ENCODE assay signal across 8 cellular contexts in the genomic region with DNA sequence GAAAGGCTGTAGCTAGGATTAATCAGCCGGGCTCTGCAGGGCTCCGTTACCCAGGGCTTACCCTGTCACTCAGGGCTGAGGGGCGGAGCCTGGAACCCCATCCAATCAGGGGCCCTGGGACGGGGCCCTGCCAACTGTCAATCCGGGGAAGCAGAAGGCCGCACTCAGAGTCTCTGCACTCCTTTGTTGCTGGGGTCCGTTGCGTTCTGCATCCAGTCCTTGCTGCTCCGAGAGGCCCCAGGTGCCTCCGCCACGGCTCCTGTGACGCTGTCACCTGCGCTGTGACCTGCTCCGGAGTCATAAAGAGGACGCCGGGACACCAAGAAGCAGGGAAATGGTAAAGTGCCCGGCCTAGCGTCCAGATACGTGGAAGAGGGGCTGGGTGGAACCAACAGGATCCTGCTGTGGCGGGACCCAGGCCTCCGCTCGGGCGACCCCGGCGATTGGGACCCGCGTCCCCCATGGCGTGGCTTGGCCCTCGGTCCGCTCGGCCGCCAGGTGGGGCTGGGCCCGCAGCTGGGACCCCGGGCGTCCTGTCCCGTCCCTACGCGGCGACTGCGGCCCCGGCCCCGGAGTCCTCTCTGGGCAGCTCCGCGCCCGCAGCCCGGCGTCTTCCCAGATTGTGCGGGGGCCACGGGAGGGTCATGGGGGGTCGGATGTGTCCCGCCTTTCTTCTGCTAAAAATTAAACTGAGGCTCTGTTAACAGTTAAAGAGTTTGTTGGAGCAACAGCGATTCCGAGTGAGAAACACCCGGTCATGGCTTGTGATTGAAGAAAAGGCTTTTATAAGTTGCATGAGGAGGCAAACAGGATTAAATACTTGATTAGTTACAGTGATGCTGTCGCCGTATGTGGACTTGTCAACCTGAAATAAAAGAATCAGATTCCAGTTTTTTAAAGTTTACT. TPM values are rescaled to one million over a fixed set of nuclear protein-coding genes. Genes with fewer than 3 reads are reported as not detected.
DNase-seq lines count a peak whose midpoint lies in the region; ATAC-seq and TF ChIP-seq lines count a peak whose summit lies in the region.

A gene (plus strand): TSS at position 133 of the 906 bp plus-strand sequence. CDS start 7,431 bp downstream, outside the sequence.

- TF ChIP-seq CTCF in choroid plexus epithelial cell (conservative IDR thresholded peaks at IDR 0.05; ENCODE audit: low read depth, low read length) = peak; percentile 12

- peak; percentile 83 for ATAC-seq in GM18520 (IDR thresholded peaks at IDR 0.05; ENCODE audit: unreplicated experiment)
- peak; percentile 86 for ATAC-seq in HG03095 (IDR thresholded peaks at IDR 0.05; ENCODE audit: unreplicated experiment)

- peak within 1 kb of the TSS; percentile 75 for H3K4me3 ChIP-seq in choroid plexus epithelial cell (ENCODE audit: low read depth, low read length)

- H3K27me3 ChIP-seq in layer of hippocampus (ENCODE audit: control insufficient read depth, insufficient read depth, low read length) = no peaks in the 10 kb centered on the region

- peak within 1 kb of the TSS; percentile 80 for H3K27ac ChIP-seq in layer of hippocampus (ENCODE audit: low read depth, low read length)

- DNase-seq in NCI-H2227 treated with DMSO at 0.1 percent for 48 hours (lab: John Stamatoyannopoulos, UW) (peak; percentile 77), choroid plexus epithelial cell (ENCODE audit: low read depth) (peak; percentile 93), A172 (ENCODE audit: low spot score) (no peak)
- DNase-seq in activated CD4-positive, alpha-beta T cell treated with anti-CD3 and anti-CD28 coated beads for 24 hours (ENCODE audit: low read depth in 2 of 2) = peak; percentile 80 to 85
- peak; percentile 79 to 85 for DNase-seq in stimulated activated CD4-positive, alpha-beta T cell treated with anti-CD3 and anti-CD28 coated beads, Interleukin-15, amount 100 ng/mL, for 48 hours (ENCODE audit: low read depth in 2 of 2)

RNA-seq across cellular contexts. Expression of the gene that starts here (rescaled TPM):
- total RNA-seq in A172 (2014; rRNA removed; shearing (Covaris generic)) = not detected in 2 replicates
